21 cellular contexts compared by ENCODE assay signal in genomic region chr5:76439201-76439600, GRCh38.
"Had no signal": no experiment of that assay in that cellular context is flagged by ENCODE, and none has a peak within 500 bp of the region (broad histone marks: within the 10 kb centered on the region; RNA-seq: fewer than 3 reads in every experiment).

No MANE protein-coding gene starts in this region.

- H3K27ac Mint-ChIP-seq: mesothelial cell of epicardium; naive B cell; nephron progenitor cell; stimulated activated memory B cell treated with anti-CD40 and anti-IgM and Interleukin-4, amounts not matched to agents 10 μg/mL and 1 μg/mL and 100 μg/mL, for 72 hours; type B pancreatic cell had no signal

- ATAC-seq: gastrocnemius medialis; left lobe of liver; mucosa of descending colon; stimulated activated memory B cell treated with anti-CD40 and anti-IgM and Interleukin-4, amounts not matched to agents 10 μg/mL and 1 μg/mL and 100 μg/mL, for 72 hours; stimulated activated naive CD8-positive, alpha-beta T cell treated with anti-CD3 and anti-CD28 coated beads, Interleukin-15, Interleukin-2, amounts not matched to agents 100 U/mL and 50 U/mL, for 24 hours had no signal

- H3K27me3 Mint-ChIP-seq: naive B cell, type B pancreatic cell had no signal

- H3K36me3 Mint-ChIP-seq: stimulated activated memory B cell treated with anti-CD40 and anti-IgM and Interleukin-4, amounts not matched to agents 10 μg/mL and 1 μg/mL and 100 μg/mL, for 72 hours had no signal

- H3K4me3 Mint-ChIP-seq: mesothelial cell of epicardium; naive B cell; nephron progenitor cell; stimulated activated memory B cell treated with anti-CD40 and anti-IgM and Interleukin-4, amounts not matched to agents 10 μg/mL and 1 μg/mL and 100 μg/mL, for 72 hours; type B pancreatic cell had no signal

- H3K4me1 Mint-ChIP-seq: naive B cell; nephron progenitor cell; stimulated activated memory B cell treated with anti-CD40 and anti-IgM and Interleukin-4, amounts not matched to agents 10 μg/mL and 1 μg/mL and 100 μg/mL, for 72 hours had no signal

- DNase-seq: dermis blood vessel endothelial cell; effector memory CD4-positive, alpha-beta T cell; erythroblast; gastrocnemius medialis; head of caudate nucleus; kidney; mesenchymal stem cell; mucosa of descending colon; naive B cell; nephron progenitor cell; nucleus accumbens; sigmoid colon; stimulated activated CD4-positive, alpha-beta T cell treated with anti-CD3 and anti-CD28 coated beads, Interleukin-4, amount 100 ng/mL, for 4 hours; stimulated activated naive CD8-positive, alpha-beta T cell treated with anti-CD3 and anti-CD28 coated beads, Interleukin-15, Interleukin-2, amounts not matched to agents 100 U/mL and 50 U/mL, for 24 hours; substantia nigra; testis; tibial artery had no signal
